In the genomic region with DNA sequence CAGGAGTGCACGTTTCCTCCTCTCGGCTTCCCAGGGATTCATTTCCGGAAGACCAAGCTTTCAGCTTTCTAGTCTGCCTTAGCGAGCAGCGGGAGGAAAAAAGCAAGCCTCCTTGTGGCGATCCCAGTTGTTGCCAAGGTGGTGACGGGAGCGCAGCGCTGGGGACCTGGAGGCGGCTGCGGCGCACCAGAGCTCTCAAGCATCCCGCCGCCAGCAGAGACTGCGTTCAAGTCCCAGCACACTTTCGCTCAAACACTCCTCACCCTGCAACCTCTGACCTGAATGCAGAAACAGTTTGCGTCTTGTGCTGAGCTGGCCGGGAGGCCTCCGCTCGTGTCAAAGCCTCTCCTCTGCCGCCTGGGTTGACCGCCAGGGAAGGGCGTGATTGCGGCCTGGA, we compare ENCODE assay signal across 10 cellular contexts. TPM values are rescaled to one million over a fixed set of nuclear protein-coding genes. Genes with fewer than 3 reads are reported as not detected.
DNase-seq lines count a peak whose midpoint lies in the region; TF ChIP-seq lines count a peak whose summit lies in the region.
"Had no signal": no experiment of that assay in that cellular context is flagged by ENCODE, and none has a peak within 500 bp of the region (broad histone marks: within the 10 kb centered on the region; RNA-seq: fewer than 3 reads in every experiment).

No MANE protein-coding gene starts in this region.

- no peaks in the 10 kb centered on the region for H3K9me3 ChIP-seq in neuron (ENCODE audit: low read length)
- H3K9me3 ChIP-seq: gastroesophageal sphincter had no signal

- no peak overlapping the region for H3K4me3 ChIP-seq in epithelial cell of proximal tubule (ENCODE audit: low read depth, low read length)
- H3K4me3 ChIP-seq in neuron (ENCODE audit: low read length): peak overlapping the region; percentile 7
- H3K4me3 ChIP-seq: gastroesophageal sphincter had no signal

- peak; percentile 15 for TF ChIP-seq CTCF in epithelial cell of proximal tubule (conservative IDR thresholded peaks at IDR 0.05; ENCODE audit: low read depth, low read length)

- H2AFZ ChIP-seq in neuron (ENCODE audit: low read depth, low read length): no peak overlapping the region

- H3K27me3 ChIP-seq in neuron (ENCODE audit: insufficient read depth, low read length): peaks cover 77% of the 10 kb centered on the region

- no peaks in the 10 kb centered on the region for H3K36me3 ChIP-seq in neuron (ENCODE audit: insufficient read depth, low read length)
- H3K36me3 ChIP-seq: gastroesophageal sphincter had no signal

- peaks cover 7% of the 10 kb centered on the region for H3K4me1 ChIP-seq in neuron (ENCODE audit: insufficient read depth, low read length)

- DNase-seq in GM04504 (ENCODE audit: low read depth) (peak; percentile 6), NCI-H2227 treated with DMSO at 0.1 percent for 48 hours (lab: John Stamatoyannopoulos, UW) (peak; percentile 4), epithelial cell of proximal tubule (ENCODE audit: low read depth) (no peak), MV-4-11 (lab: John Stamatoyannopoulos, UW) (no peak), AG08396 (ENCODE audit: low spot score) (no peak)
- no peak for DNase-seq in central memory CD4-positive, alpha-beta T cell
- DNase-seq: activated naive CD8-positive, alpha-beta T cell treated with anti-CD3 and anti-CD28 coated beads, Interleukin-2, amount 10 ng/mL, durations not matched to agents 7 days and 5 days had no signal

RNA-seq across cellular contexts. Expression of a gene that starts 4.9 kb away (rescaled TPM):
- not detected in 2 replicates for total RNA-seq in epithelial cell of proximal tubule
- total RNA-seq: activated naive CD8-positive, alpha-beta T cell treated with anti-CD3 and anti-CD28 coated beads, Interleukin-2, amount 10 ng/mL, durations not matched to agents 7 days and 5 days; gastroesophageal sphincter; NCI-H460 had no signal

Comparison
In these comparisons a context has a peak if more than half of its experiments do, and no peak if none do; other contexts are left out.
1. DNase-seq: peak in GM04504 (single experiment) and NCI-H2227 treated with DMSO at 0.1 percent for 48 hours (single experiment); none in epithelial cell of proximal tubule (single experiment), MV-4-11 (single experiment), AG08396 (single experiment) and central memory CD4-positive, alpha-beta T cell (single experiment).